Comparison of ENCODE assay signal across 10 cellular contexts in the genomic region with DNA sequence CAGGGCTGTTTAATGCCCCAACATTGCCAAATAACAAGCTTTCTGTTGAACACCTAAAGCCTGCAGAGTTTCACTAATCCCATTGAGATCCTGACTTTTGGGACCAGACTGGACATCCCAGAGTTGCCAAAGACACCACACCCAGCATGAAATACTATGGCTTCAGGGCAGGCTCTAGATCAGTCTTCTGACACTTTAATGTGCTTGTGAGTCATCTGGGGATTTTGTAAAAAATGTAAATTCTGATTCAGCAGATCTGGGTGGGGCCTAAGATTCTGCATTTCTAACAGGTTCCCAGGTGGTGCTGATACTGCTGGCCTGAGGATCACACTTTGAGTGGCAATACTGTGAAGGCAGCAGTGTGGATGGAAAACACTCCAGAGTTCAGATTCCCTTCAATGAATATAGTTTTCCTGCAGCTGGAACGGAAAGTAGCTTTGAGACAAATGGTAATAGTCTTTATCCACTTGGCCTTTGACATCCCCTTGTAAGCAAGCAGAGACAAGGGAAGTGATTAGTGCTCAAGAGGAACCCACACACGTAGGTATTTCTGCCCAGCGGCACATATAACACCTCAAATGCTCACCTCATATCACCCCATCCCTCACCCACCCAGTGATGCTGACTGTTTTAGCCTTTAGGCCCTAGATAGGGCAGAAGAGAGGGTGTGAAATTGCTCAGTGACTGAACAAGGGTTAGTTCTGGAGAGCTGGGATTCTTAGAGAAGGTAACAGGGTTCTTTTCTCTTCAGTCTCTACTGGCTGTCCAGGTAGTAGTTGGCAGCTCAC. TPM values are rescaled to one million over a fixed set of nuclear protein-coding genes. Genes with fewer than 3 reads are reported as not detected.
DNase-seq lines count a peak whose midpoint lies in the region; ATAC-seq, FAIRE-seq and TF ChIP-seq lines count a peak whose summit lies in the region.
"Had no signal": no experiment of that assay in that cellular context is flagged by ENCODE, and none has a peak within 500 bp of the region (broad histone marks: within the 10 kb centered on the region; RNA-seq: fewer than 3 reads in every experiment).

No MANE protein-coding gene starts in this region.

- H3K27ac ChIP-seq in keratinocyte (ENCODE audit: control insufficient read depth, insufficient read depth, low read length): peak overlapping the region; percentile 96

- FAIRE-seq in keratinocyte (lab: Jason Lieb, UNC): peak; percentile 96

- peaks cover 4% of the 10 kb centered on the region for H3K79me2 ChIP-seq in keratinocyte (ENCODE audit: control insufficient read depth, insufficient read depth, low read length)

- no peaks in the 10 kb centered on the region for H3K9me3 ChIP-seq in keratinocyte (ENCODE audit: control insufficient read depth, low read depth, low read length)

- no peak for ATAC-seq in HG02938 (IDR thresholded peaks at IDR 0.05; ENCODE audit: unreplicated experiment)

- H2AFZ ChIP-seq in keratinocyte (ENCODE audit: control insufficient read depth, low read length): no peak overlapping the region

- no peaks in the 10 kb centered on the region for H4K20me1 ChIP-seq in keratinocyte (ENCODE audit: control insufficient read depth, extremely low read depth, insufficient read depth, low read length)

- peaks cover 58% of the 10 kb centered on the region for H3K4me1 Mint-ChIP-seq in Calu3 (ENCODE audit: low read depth, unreplicated experiment)

- no peaks in the 10 kb centered on the region for H3K27me3 Mint-ChIP-seq in Calu3 (ENCODE audit: unreplicated experiment)

- no peaks in the 10 kb centered on the region for H3K27me3 ChIP-seq in keratinocyte (ENCODE audit: control insufficient read depth, extremely low read depth, insufficient read depth, low read length)

- BruUV-seq in Calu3 (replicated peaks; lab: Mats Ljungman, UMichigan): no TSS peak

- DNase-seq in Calu3 (peak; percentile 31), H4 (ENCODE audit: low spot score) (peak; percentile 27), RKO (ENCODE audit: low spot score) (peak; percentile 42), keratinocyte (ENCODE audit: low read depth, low spot score) (peak; percentile 92), G401 (ENCODE audit: low spot score) (no peak), head of caudate nucleus (no peak)
- DNase-seq in stimulated activated naive CD4-positive, alpha-beta T cell treated with Interleukin-2 at 50 U/mL for 16 hours (lab: John Stamatoyannopoulos, UW): no peak
- DNase-seq: anterior cingulate cortex, NCI-H446 had no signal

- in situ Hi-C loops in G401 (cut with HindIII; ENCODE audit: low sequenced_read_pairs): no loop called here

- peak overlapping the region; percentile 68 for H3K4me2 ChIP-seq in keratinocyte (ENCODE audit: control insufficient read depth, extremely low read depth, insufficient read depth, low read depth, low read length)

- peak overlapping the region in 1 of 3 experiments; percentile 22 for H3K4me3 ChIP-seq in keratinocyte (ENCODE audit: control insufficient read depth in 2 of 3, extremely low read depth in 1 of 3, insufficient read depth in 2 of 3, low read depth in 1 of 3, low read length in 3 of 3)

- no peak for TF ChIP-seq CTCF in Calu3 (IDR thresholded peaks at IDR 0.05; ENCODE audit: unreplicated experiment)
- no peak for TF ChIP-seq CTCF in keratinocyte (optimal IDR thresholded peaks at IDR 0.05 in 1 of 3, IDR thresholded peaks at IDR 0.05 in 1 of 3, conservative IDR thresholded peaks at IDR 0.05 in 1 of 3; ENCODE audit: extremely low read depth in 1 of 3, insufficient read depth in 2 of 3, low read length in 3 of 3)

- H3K36me3 Mint-ChIP-seq in Calu3 (ENCODE audit: insufficient read depth, unreplicated experiment): peaks cover 6% of the 10 kb centered on the region

- intact Hi-C loops in Calu3 (cut with micrococcal nuclease; ENCODE audit: unreplicated experiment) (loop anchor here (2.0 kb wide), 1 partner anchor 51 kb away; a partner anchor contains a TSS), head of caudate nucleus (cut with DNase I) (no loop called here)

- dilution Hi-C loops in keratinocyte (cut with MboI; ENCODE audit: extremely low pct_ligation_motif_present, low sequenced_read_pairs): no loop called here

- H3K4me3 Mint-ChIP-seq in Calu3 (ENCODE audit: low read depth, unreplicated experiment): no peak overlapping the region

- H3K9ac ChIP-seq in keratinocyte (ENCODE audit: control insufficient read depth, extremely low read depth, insufficient read depth, low read length): peak overlapping the region; percentile 63

- CTCF ChIA-PET in Calu3 (lab: Charles Lee): interaction anchor here (0.7 to 3.4 kb wide), 2 partner anchors 14 to 252 kb away, joined by 4 to 17 read pairs; no protein-coding TSS in a partner anchor

- H3K9me1 ChIP-seq in keratinocyte (ENCODE audit: control insufficient read depth, extremely low read depth, insufficient read depth, low read length): no peaks in the 10 kb centered on the region

- H3K27ac Mint-ChIP-seq in Calu3 (ENCODE audit: unreplicated experiment): peak overlapping the region; percentile 73

- no peaks in the 10 kb centered on the region for H3K9me3 Mint-ChIP-seq in Calu3 (ENCODE audit: low read depth, unreplicated experiment)

- no peaks in the 10 kb centered on the region for H3K36me3 ChIP-seq in keratinocyte (ENCODE audit: control insufficient read depth in 2 of 2, extremely low read depth in 1 of 2, insufficient read depth in 2 of 2, low read length in 2 of 2)

- peaks cover 52% of the 10 kb centered on the region for H3K4me1 ChIP-seq in keratinocyte (ENCODE audit: control insufficient read depth, extremely low read depth, insufficient read depth, low read length)

RNA-seq across cellular contexts. Expression of a gene that starts 51.4 kb away (rescaled TPM):
- total RNA-seq in Calu3 (2022): 45.4 and 48.6 TPM in 2 replicates
- 47.9 and 51.1 TPM in 2 replicates for total RNA-seq in H4 (2014; rRNA removed; shearing (Covaris generic))
- polyA plus RNA-seq in keratinocyte: 62.0 to 73.3 TPM (median 68.5 TPM) in 3 replicates
- polyA plus RNA-seq in keratinocyte (2011; ENCODE audit: low read depth): 10.7 TPM
- 44.5 and 70.9 TPM in 2 replicates for polyA plus RNA-seq in keratinocyte (2011; cell fraction: cytosol; rRNA removed)
- polyA plus RNA-seq in keratinocyte (2011; cell fraction: nucleus; rRNA removed): 52.7 and 60.1 TPM in 2 replicates
- polyA plus RNA-seq in keratinocyte (2012; ENCODE audit: low replicate concordance): 33.2 and 50.8 TPM in 2 replicates
- polyA minus RNA-seq in keratinocyte: 122 to 165 TPM (median 142 TPM) in 3 replicates
- 90.7 TPM for polyA minus RNA-seq in keratinocyte (2011; cell fraction: cytosol; rRNA and poly(A)+ RNA removed)
- 97.9 and 213 TPM in 2 replicates for polyA minus RNA-seq in keratinocyte (2011; cell fraction: nucleus; rRNA and poly(A)+ RNA removed)
- 22.7 and 33.8 TPM in 2 replicates for total RNA-seq in G401 (2014; rRNA removed; shearing (Covaris generic))

Comparison
In these comparisons a context has a peak if more than half of its experiments do, and no peak if none do; other contexts are left out.
1. DNase-seq: peak in Calu3 (single experiment), H4 (single experiment), RKO (single experiment) and keratinocyte (single experiment); none in stimulated activated naive CD4-positive, alpha-beta T cell treated with Interleukin-2 at 50 U/mL for 16 hours (single experiment), G401 (single experiment) and head of caudate nucleus (0 of 42).